8 cellular contexts compared by ENCODE assay signal in genomic region chr17:50547035-50547735, GRCh38. TPM values are rescaled to one million over a fixed set of nuclear protein-coding genes. Genes with fewer than 3 reads are reported as not detected.
DNase-seq lines count a peak whose midpoint lies in the region; ATAC-seq and TF ChIP-seq lines count a peak whose summit lies in the region.

SPATA20 (plus strand) TSS chr17:50547174; CDS start chr17:50547209, 35 bp downstream.

- DNase-seq in GM10266 (ENCODE audit: extremely low spot score), result peak; percentile 95
- DNase-seq in NCI-H1105 (lab: John Stamatoyannopoulos, UW), result peak; percentile 90
- peak; percentile 69 to 91 (median 81) for DNase-seq in T-helper 1 cell
- peak; percentile 91 to 97 (median 95) for DNase-seq in adrenal gland
- DNase-seq in left cardiac atrium, result peak; percentile 93
- peak; percentile 93 for DNase-seq in prostate gland (ENCODE audit: low spot score)
- peak; percentile 94 for DNase-seq in ureter (ENCODE audit: low spot score)

- ATAC-seq in HG02571 (IDR thresholded peaks at IDR 0.05; ENCODE audit: unreplicated experiment), result peak; percentile 65
- peak; percentile 90 for ATAC-seq in left cardiac atrium

- WGBS in adrenal gland, 4 donors, result 1 to 2% (median 2%) methylated on average over 9 to 42 of the region's 42 CpGs
- WGBS in prostate gland, result 2% methylated on average over 42 of the region's 42 CpGs

- TF ChIP-seq CTCF in GM10266 (IDR thresholded peaks at IDR 0.05; ENCODE audit: control insufficient read depth, insufficient read depth, low read depth, missing control alignments) (peak; percentile 99), adrenal gland (IDR thresholded peaks at IDR 0.05) (peak; percentile 96 to 100 (median 98)), prostate gland (IDR thresholded peaks at IDR 0.05) (peak; percentile 95 to 100 (median 99))

- H3K27me3 ChIP-seq in adrenal gland (no peaks in the 10 kb centered on the region), prostate gland (replicated peaks; ENCODE audit: insufficient read depth) (no peaks in the 10 kb centered on the region)

- peak; percentile 82 to 87 for TF ChIP-seq POLR2A in adrenal gland (IDR thresholded peaks at IDR 0.05)
- TF ChIP-seq POLR2A in prostate gland (IDR thresholded peaks at IDR 0.05), result peak; percentile 93

- H3K9me3 ChIP-seq in adrenal gland (replicated peaks in 1 of 3), result no peaks in the 10 kb centered on the region
- H3K9me3 ChIP-seq in prostate gland, result no peaks in the 10 kb centered on the region

- peak within 1 kb of the TSS in 3 of 4 donors; percentile 23 to 82 (median 52) for H3K4me3 ChIP-seq in adrenal gland
- peak within 1 kb of the TSS; percentile 72 to 73 for H3K4me3 ChIP-seq in prostate gland

- H3K4me1 ChIP-seq in adrenal gland (replicated peaks in 1 of 2) (peaks cover 23 to 24% of the 10 kb centered on the region in 2 donors), prostate gland (replicated peaks) (peaks cover 18% of the 10 kb centered on the region)

- peak within 1 kb of the TSS; percentile 22 to 83 (median 63) for H3K27ac ChIP-seq in adrenal gland
- H3K27ac ChIP-seq in prostate gland, result peak within 1 kb of the TSS; percentile 85 to 86

- intact Hi-C loops in adrenal gland (cut with DNase I) (loop anchor here (5.0 to 10.0 kb wide), 4 partner anchors 80 to 290 kb away; partner anchors contain the start of gene WFIKKN2 (in 2 of the 2)), left cardiac atrium (cut with DNase I) (loop anchor here (5.0 to 10.0 kb wide), 7 partner anchors 62 to 408 kb away; no protein-coding TSS in a partner anchor), prostate gland (cut with DNase I) (loop anchor here (2.0 to 10.0 kb wide), 4 partner anchors 135 to 408 kb away; no protein-coding TSS in a partner anchor)

- H3K36me3 ChIP-seq in adrenal gland (replicated peaks in 1 of 2) (peaks cover 0 to 9% of the 10 kb centered on the region in 2 donors), prostate gland (no peaks in the 10 kb centered on the region)

RNA-seq across cellular contexts. Expression of gene SPATA20, which starts in this region (rescaled TPM):
- total RNA-seq in adrenal gland (100 to 1,000 TPM in 7 of 8 donors, 10 to 100 TPM in 1; 78.9 to 205 (median 169) TPM), left cardiac atrium (10 to 100 TPM; 41.0 to 41.1 TPM), prostate gland (100 to 1,000 TPM; 188 to 208 TPM), ureter (101 TPM)
- polyA plus RNA-seq in adrenal gland, result 100 to 1,000 TPM in 2 of 3 donors, 10 to 100 TPM in 1; 12.7 to 246 (median 150) TPM

Comparison
In these comparisons a context has a peak if more than half of its experiments do, and no peak if none do; other contexts are left out.
1. Peak in every context shown above with its lines: DNase-seq, ATAC-seq, H3K4me3 ChIP-seq and H3K27ac ChIP-seq.